ENCODE assay signal across 12 cellular contexts in genomic region chr1:208241541-208241940, GRCh38. TPM values are rescaled to one million over a fixed set of nuclear protein-coding genes. Genes with fewer than 3 reads are reported as not detected.
DNase-seq lines count a peak whose midpoint lies in the region; ATAC-seq and TF ChIP-seq lines count a peak whose summit lies in the region.
"Had no signal": no experiment of that assay in that cellular context is flagged by ENCODE, and none has a peak within 500 bp of the region (broad histone marks: within the 10 kb centered on the region; RNA-seq: fewer than 3 reads in every experiment).

No MANE protein-coding gene starts in this region.

- H3K36me3 ChIP-seq in muscle layer of colon (ENCODE audit: insufficient read depth, low read length) (no peaks in the 10 kb centered on the region), MM.1S (replicated peaks; ENCODE audit: insufficient read depth, low read length) (no peaks in the 10 kb centered on the region)

- H3K79me2 ChIP-seq in MM.1S (ENCODE audit: low read length): no peaks in the 10 kb centered on the region

- peak overlapping the region; percentile 17 for H3K27ac ChIP-seq in muscle layer of colon (ENCODE audit: low read depth, low read length)
- H3K27ac ChIP-seq in MM.1S (ENCODE audit: low read length): no peak overlapping the region
- H3K27ac ChIP-seq: A549, HL-60 had no signal

- DNase-seq in activated naive CD4-positive, alpha-beta T cell (lab: John Stamatoyannopoulos, UW): no peak
- DNase-seq in endothelial cell (ENCODE audit: low spot score) (no peak), type B pancreatic cell (ENCODE audit: extremely low spot score, unreplicated experiment) (no peak), MM.1S (no peak)
- DNase-seq: activated effector memory CD4-positive, alpha-beta T cell treated with Interleukin-2 at 50 U/mL for 16 hours; DND-41 had no signal

- H3K9me3 Mint-ChIP-seq in activated naive CD4-positive, alpha-beta T cell treated with anti-CD3 and anti-CD28 coated beads, Interleukin-2, amount 50 U/mL, for 24 hours: no peaks in the 10 kb centered on the region
- no peaks in the 10 kb centered on the region for H3K9me3 Mint-ChIP-seq in endothelial cell (ENCODE audit: unreplicated experiment)
- no peaks in the 10 kb centered on the region for H3K9me3 Mint-ChIP-seq in type B pancreatic cell

- no peaks in the 10 kb centered on the region for H3K27me3 ChIP-seq in muscle layer of colon (ENCODE audit: control insufficient read depth in 1 of 2, insufficient read depth in 2 of 2, low read length in 2 of 2)
- no peaks in the 10 kb centered on the region; the same call in 1 of the 2 replicates for H3K27me3 ChIP-seq in MM.1S (replicated peaks; ENCODE audit: insufficient read depth, low read length)

- H3K9ac ChIP-seq in muscle layer of colon (ENCODE audit: low read length): no peak overlapping the region
- H3K9ac ChIP-seq in MM.1S (ENCODE audit: low read length): no peak overlapping the region

- H4K20me1 ChIP-seq in MM.1S (ENCODE audit: insufficient read depth, low read length): no peaks in the 10 kb centered on the region

- H3K4me2 ChIP-seq in MM.1S (ENCODE audit: low read depth, low read length): no peak overlapping the region
- H3K4me2 ChIP-seq: A549 had no signal

- H3K27ac Mint-ChIP-seq in activated naive CD4-positive, alpha-beta T cell treated with anti-CD3 and anti-CD28 coated beads, Interleukin-2, amount 50 U/mL, for 24 hours: no peak overlapping the region
- no peak overlapping the region for H3K27ac Mint-ChIP-seq in endothelial cell (ENCODE audit: unreplicated experiment)
- H3K27ac Mint-ChIP-seq in type B pancreatic cell: peak overlapping the region; percentile 39

- H3K36me3 Mint-ChIP-seq in activated naive CD4-positive, alpha-beta T cell treated with anti-CD3 and anti-CD28 coated beads, Interleukin-2, amount 50 U/mL, for 24 hours: no peaks in the 10 kb centered on the region
- H3K36me3 Mint-ChIP-seq in endothelial cell (ENCODE audit: low read depth, unreplicated experiment) (no peaks in the 10 kb centered on the region), type B pancreatic cell (peaks cover 3% of the 10 kb centered on the region)

- peaks cover 17% of the 10 kb centered on the region for H3K4me1 Mint-ChIP-seq in activated naive CD4-positive, alpha-beta T cell treated with anti-CD3 and anti-CD28 coated beads, Interleukin-2, amount 50 U/mL, for 24 hours
- H3K4me1 Mint-ChIP-seq in endothelial cell (ENCODE audit: unreplicated experiment) (peaks cover 44% of the 10 kb centered on the region), type B pancreatic cell (ENCODE audit: unreplicated experiment) (peaks cover 64% of the 10 kb centered on the region)

- peaks cover 29% of the 10 kb centered on the region for H3K27me3 Mint-ChIP-seq in activated naive CD4-positive, alpha-beta T cell treated with anti-CD3 and anti-CD28 coated beads, Interleukin-2, amount 50 U/mL, for 24 hours
- H3K27me3 Mint-ChIP-seq in endothelial cell (ENCODE audit: unreplicated experiment) (peaks cover 6% of the 10 kb centered on the region), type B pancreatic cell (no peaks in the 10 kb centered on the region)

- peaks cover 16% of the 10 kb centered on the region for H3F3A ChIP-seq in MM.1S (ENCODE audit: insufficient read depth, low read length)

- H3K4me1 ChIP-seq in muscle layer of colon (ENCODE audit: insufficient read depth, low read length) (peaks cover 26% of the 10 kb centered on the region), MM.1S (ENCODE audit: low read length) (peaks cover 5% of the 10 kb centered on the region)

- no peak for ATAC-seq in GM18868 (IDR thresholded peaks at IDR 0.05; ENCODE audit: unreplicated experiment)
- ATAC-seq in GM21723 (IDR thresholded peaks at IDR 0.05; ENCODE audit: unreplicated experiment): no peak
- ATAC-seq: A549 had no signal

- peak overlapping the region; percentile 45 for H3K4me3 Mint-ChIP-seq in activated naive CD4-positive, alpha-beta T cell treated with anti-CD3 and anti-CD28 coated beads, Interleukin-2, amount 50 U/mL, for 24 hours
- H3K4me3 Mint-ChIP-seq in endothelial cell (ENCODE audit: unreplicated experiment) (peak overlapping the region; percentile 90), type B pancreatic cell (peak overlapping the region; percentile 94)

- H2AFZ ChIP-seq in MM.1S (ENCODE audit: low read length): no peak overlapping the region

- no peaks in the 10 kb centered on the region for H3K9me2 ChIP-seq in MM.1S (replicated peaks; ENCODE audit: insufficient read depth, low read length)

- TF ChIP-seq CTCF in endothelial cell (IDR thresholded peaks at IDR 0.05; ENCODE audit: unreplicated experiment): no peak
- TF ChIP-seq CTCF in type B pancreatic cell (conservative IDR thresholded peaks at IDR 0.05): no peak
- no peak for TF ChIP-seq CTCF in MM.1S (IDR thresholded peaks at IDR 0.05; ENCODE audit: low read length)

- no peaks in the 10 kb centered on the region for H3K9me3 ChIP-seq in muscle layer of colon (ENCODE audit: low read length)
- H3K9me3 ChIP-seq in MM.1S (replicated peaks; ENCODE audit: insufficient read depth, low read length): no peaks in the 10 kb centered on the region
- H3K9me3 ChIP-seq: A549 had no signal

- no peak overlapping the region for H3K4me3 ChIP-seq in muscle layer of colon (ENCODE audit: low read depth in 1 of 2, low read length in 2 of 2)
- H3K4me3 ChIP-seq in MM.1S (ENCODE audit: low read length): no peak overlapping the region
- H3K4me3 ChIP-seq: A549 had no signal

RNA-seq across cellular contexts. Expression of gene PLXNA2, which starts 2.6 kb away (rescaled TPM):
- total RNA-seq in endothelial cell (ENCODE audit: unreplicated experiment): 25.6 TPM
- 80.1 and 120 TPM in 2 replicates for total RNA-seq in type B pancreatic cell (ENCODE audit: low replicate concordance)
